22 cellular contexts compared by ENCODE assay signal in the genomic region with DNA sequence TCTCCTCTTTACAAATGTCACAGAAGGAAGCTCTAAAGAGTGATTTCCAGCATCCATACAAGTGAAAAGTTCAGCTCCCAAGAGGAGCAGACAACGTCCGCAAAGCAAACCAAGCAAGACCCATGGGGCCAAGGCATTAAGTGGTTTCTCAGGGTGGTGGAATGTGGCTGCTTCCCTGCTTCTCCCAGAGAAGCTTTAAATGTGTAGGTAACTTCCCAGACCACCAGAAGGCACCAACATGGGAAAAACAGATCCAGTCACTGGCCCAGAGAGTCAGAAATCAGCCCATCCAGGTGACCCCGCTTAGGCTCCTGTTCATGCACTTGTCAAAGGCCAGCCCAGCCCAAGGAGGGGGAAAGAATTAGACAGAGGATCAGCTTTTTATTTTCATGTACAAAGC.
"Had no signal": no experiment of that assay in that cellular context is flagged by ENCODE, and none has a peak within 500 bp of the region (broad histone marks: within the 10 kb centered on the region; RNA-seq: fewer than 3 reads in every experiment).

No MANE protein-coding gene starts in this region.

- DNase-seq: activated CD4-positive, alpha-beta T cell treated with anti-CD3 and anti-CD28 coated beads, Interleukin-2, amount 10 ng/mL, durations not matched to agents 7 days and 5 days; activated CD8-positive, alpha-beta memory T cell treated with anti-CD3 and anti-CD28 coated beads, Interleukin-2, amount 50 U/mL, for 4 hours; activated effector memory CD4-positive, alpha-beta T cell treated with Interleukin-2 at 50 U/mL for 16 hours; activated naive CD4-positive, alpha-beta T cell treated with anti-CD3 and anti-CD28 coated beads, Interleukin-2, amount 10 ng/mL, durations not matched to agents 7 days and 5 days; activated naive CD8-positive, alpha-beta T cell treated with anti-CD3 and anti-CD28 coated beads, Interleukin-2, amount 50 U/mL, for 24 hours; activated T-cell treated with anti-CD3 and anti-CD28 coated beads, Interleukin-2, amount 50 U/mL, for 4 hours; anterior cingulate cortex; central memory CD4-positive, alpha-beta T cell; erythroblast; gastrocnemius medialis; head of caudate nucleus; mesenchymal stem cell; naive thymus-derived CD4-positive, alpha-beta T cell; stimulated activated CD4-positive, alpha-beta T cell treated with anti-CD3 and anti-CD28 coated beads, Interleukin-4, amount 100 ng/mL, for 1 hour; stimulated activated naive CD8-positive, alpha-beta T cell treated with anti-CD3 and anti-CD28 coated beads, Interleukin-15, amount 100 ng/mL, for 72 hours; T-helper 9 cell; trophoblast cell had no signal

- H3K4me3 Mint-ChIP-seq: activated CD4-positive, alpha-beta T cell treated with anti-CD3 and anti-CD28 coated beads, Interleukin-2, amount 10 ng/mL, durations not matched to agents 7 days and 5 days; activated naive CD4-positive, alpha-beta T cell treated with anti-CD3 and anti-CD28 coated beads, Interleukin-2, amount 10 ng/mL, durations not matched to agents 7 days and 5 days; activated naive CD8-positive, alpha-beta T cell treated with anti-CD3 and anti-CD28 coated beads, Interleukin-2, amount 50 U/mL, for 24 hours; activated T-cell treated with anti-CD3 and anti-CD28 coated beads, Interleukin-2, amount 50 U/mL, for 4 hours; brain; naive thymus-derived CD4-positive, alpha-beta T cell; stimulated activated naive CD8-positive, alpha-beta T cell treated with anti-CD3 and anti-CD28 coated beads, Interleukin-15, amount 100 ng/mL, for 72 hours had no signal

- H3K27ac Mint-ChIP-seq: activated CD4-positive, alpha-beta T cell treated with anti-CD3 and anti-CD28 coated beads, Interleukin-2, amount 10 ng/mL, durations not matched to agents 7 days and 5 days; activated naive CD4-positive, alpha-beta T cell treated with anti-CD3 and anti-CD28 coated beads, Interleukin-2, amount 10 ng/mL, durations not matched to agents 7 days and 5 days; activated naive CD8-positive, alpha-beta T cell treated with anti-CD3 and anti-CD28 coated beads, Interleukin-2, amount 50 U/mL, for 24 hours; brain; naive thymus-derived CD4-positive, alpha-beta T cell; stimulated activated naive CD8-positive, alpha-beta T cell treated with anti-CD3 and anti-CD28 coated beads, Interleukin-15, amount 100 ng/mL, for 72 hours had no signal

- H3K9me3 ChIP-seq: gastrocnemius medialis, vagina had no signal

- H3K27me3 ChIP-seq: gastrocnemius medialis, vagina had no signal

- H3K9me3 Mint-ChIP-seq: activated CD4-positive, alpha-beta T cell treated with anti-CD3 and anti-CD28 coated beads, Interleukin-2, amount 10 ng/mL, durations not matched to agents 7 days and 5 days; activated naive CD4-positive, alpha-beta T cell treated with anti-CD3 and anti-CD28 coated beads, Interleukin-2, amount 10 ng/mL, durations not matched to agents 7 days and 5 days; activated naive CD8-positive, alpha-beta T cell treated with anti-CD3 and anti-CD28 coated beads, Interleukin-2, amount 50 U/mL, for 24 hours; activated T-cell treated with anti-CD3 and anti-CD28 coated beads, Interleukin-2, amount 50 U/mL, for 4 hours; brain; naive thymus-derived CD4-positive, alpha-beta T cell; stimulated activated naive CD8-positive, alpha-beta T cell treated with anti-CD3 and anti-CD28 coated beads, Interleukin-15, amount 100 ng/mL, for 72 hours had no signal

- H3K27ac ChIP-seq: coronary artery, gastrocnemius medialis, vagina had no signal

- H3K36me3 Mint-ChIP-seq: activated naive CD4-positive, alpha-beta T cell treated with anti-CD3 and anti-CD28 coated beads, Interleukin-2, amount 10 ng/mL, durations not matched to agents 7 days and 5 days; brain; naive thymus-derived CD4-positive, alpha-beta T cell had no signal

- H3K36me3 ChIP-seq: gastrocnemius medialis, vagina had no signal

- H3K27me3 Mint-ChIP-seq: activated naive CD8-positive, alpha-beta T cell treated with anti-CD3 and anti-CD28 coated beads, Interleukin-2, amount 50 U/mL, for 24 hours; stimulated activated naive CD8-positive, alpha-beta T cell treated with anti-CD3 and anti-CD28 coated beads, Interleukin-15, amount 100 ng/mL, for 72 hours had no signal

- H3K4me3 ChIP-seq: coronary artery, gastrocnemius medialis, smooth muscle cell, vagina had no signal

- ATAC-seq: activated naive CD8-positive, alpha-beta T cell treated with anti-CD3 and anti-CD28 coated beads, Interleukin-2, amount 50 U/mL, for 24 hours; activated T-cell treated with anti-CD3 and anti-CD28 coated beads, Interleukin-2, amount 50 U/mL, for 4 hours; gastrocnemius medialis; naive thymus-derived CD4-positive, alpha-beta T cell; sciatic nerve; stimulated activated naive CD8-positive, alpha-beta T cell treated with anti-CD3 and anti-CD28 coated beads, Interleukin-15, amount 100 ng/mL, for 72 hours had no signal

- H3K4me1 Mint-ChIP-seq: activated CD4-positive, alpha-beta T cell treated with anti-CD3 and anti-CD28 coated beads, Interleukin-2, amount 10 ng/mL, durations not matched to agents 7 days and 5 days; activated naive CD8-positive, alpha-beta T cell treated with anti-CD3 and anti-CD28 coated beads, Interleukin-2, amount 50 U/mL, for 24 hours; brain; naive thymus-derived CD4-positive, alpha-beta T cell; stimulated activated naive CD8-positive, alpha-beta T cell treated with anti-CD3 and anti-CD28 coated beads, Interleukin-15, amount 100 ng/mL, for 72 hours had no signal

- H3K4me1 ChIP-seq: vagina had no signal
